In the genomic region with DNA sequence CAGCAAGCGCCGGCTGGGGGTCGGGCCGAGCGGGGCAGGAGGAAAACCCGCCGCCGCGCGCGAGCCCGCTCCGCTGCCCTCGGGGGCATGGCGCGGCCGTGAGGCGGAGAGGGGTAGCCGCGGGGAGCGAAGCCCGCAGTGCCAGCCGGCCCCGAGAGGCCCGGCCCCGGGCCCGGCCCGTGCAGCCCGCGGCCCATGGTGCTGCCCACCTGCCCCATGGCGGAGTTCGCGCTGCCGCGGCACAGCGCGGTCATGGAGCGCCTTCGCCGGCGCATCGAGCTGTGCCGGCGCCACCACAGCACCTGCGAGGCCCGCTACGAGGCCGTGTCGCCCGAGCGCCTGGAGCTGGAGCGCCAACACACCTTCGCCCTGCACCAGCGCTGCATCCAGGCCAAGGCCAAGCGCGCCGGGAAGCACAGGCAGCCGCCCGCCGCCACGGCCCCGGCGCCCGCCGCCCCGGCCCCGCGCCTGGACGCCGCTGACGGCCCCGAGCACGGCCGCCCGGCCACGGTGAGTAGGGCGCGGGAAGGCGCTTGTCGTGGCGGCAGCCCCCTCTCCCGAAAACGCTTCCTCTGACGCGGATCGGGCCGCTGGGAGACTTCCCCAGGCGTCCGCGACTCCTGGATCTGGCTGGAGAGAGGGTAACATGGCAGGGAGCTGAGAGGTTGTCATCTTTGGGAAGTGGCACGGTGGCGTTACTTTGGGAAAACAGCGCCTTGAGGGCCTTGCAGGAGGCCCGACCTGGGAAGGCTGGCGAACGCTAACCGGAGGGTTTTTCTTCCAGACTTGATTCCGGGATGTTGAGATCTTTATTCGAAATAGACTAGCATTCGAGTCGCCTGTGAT, we compare ENCODE assay signal across 8 cellular contexts. TPM values are rescaled to one million over a fixed set of nuclear protein-coding genes. Genes with fewer than 3 reads are reported as not detected.
DNase-seq lines count a peak whose midpoint lies in the region; ATAC-seq, FAIRE-seq and TF ChIP-seq lines count a peak whose summit lies in the region.

No MANE protein-coding gene starts in this region.

- H3K4me1 ChIP-seq in kidney (ENCODE audit: control insufficient read depth in 1 of 2, insufficient read depth in 1 of 2, low read depth in 1 of 2, low read length in 2 of 2), result peaks cover 5 to 7% of the 10 kb centered on the region in 2 donors

- DNase-seq in COLO668 (lab: John Stamatoyannopoulos, UW; ENCODE audit: unreplicated experiment), result peak; percentile 53
- DNase-seq in T follicular helper cell (ENCODE audit: low read depth), result peak; percentile 25
- peak; percentile 30 for DNase-seq in bronchial epithelial cell (ENCODE audit: low read depth)
- peak; percentile 81 for DNase-seq in kidney
- DNase-seq in stimulated activated CD4-positive, alpha-beta T cell treated with anti-CD3 and anti-CD28 coated beads, Interleukin-12 subunit alpha, Interleukin-12 subunit beta, amount 100 ng/mL, for 48 hours (ENCODE audit: low read depth in 2 of 3, low spot score in 1 of 3), result peak in 2 of 3 donors; percentile 11 to 30
- no peak for DNase-seq in cerebellar nuclear complex (lab: John Stamatoyannopoulos, UW)

- FAIRE-seq in bronchial epithelial cell (lab: Jason Lieb, UNC) (no peak), kidney (lab: Jason Lieb, UNC) (no peak)

- intact Hi-C loops in kidney (cut with DNase I), result no loop called here

- ATAC-seq in GM19351 (IDR thresholded peaks at IDR 0.05; ENCODE audit: unreplicated experiment) (peak; percentile 27), HG03439 (IDR thresholded peaks at IDR 0.05; ENCODE audit: unreplicated experiment) (peak; percentile 27)

- H3K27me3 ChIP-seq in bronchial epithelial cell (ENCODE audit: control insufficient read depth, insufficient read depth, low read length), result no peaks in the 10 kb centered on the region

- peak overlapping the region; percentile 85 to 89 for H3K27ac ChIP-seq in kidney (ENCODE audit: low read depth in 2 of 2, low read length in 2 of 2)

- H3K36me3 ChIP-seq in bronchial epithelial cell (ENCODE audit: control insufficient read depth, insufficient read depth, low read length) (peaks cover 7% of the 10 kb centered on the region), kidney (ENCODE audit: control insufficient read depth in 1 of 2, insufficient read depth in 2 of 2, low read length in 2 of 2) (peaks cover 17 to 23% of the 10 kb centered on the region in 2 donors)

- TF ChIP-seq CTCF in bronchial epithelial cell (IDR thresholded peaks at IDR 0.05; ENCODE audit: insufficient read depth, low read length, severe bottlenecking) (no peak), kidney (IDR thresholded peaks at IDR 0.05; ENCODE audit: borderline replicate concordance, extremely low read depth, insufficient read depth) (no peak)

- peak overlapping the region; percentile 35 to 85 for H3K9ac ChIP-seq in kidney (ENCODE audit: low read length in 2 of 2)

- H3K9me3 ChIP-seq in kidney (ENCODE audit: control insufficient read depth in 1 of 2, low read length in 2 of 2), result no peaks in the 10 kb centered on the region

- H3K4me3 ChIP-seq in bronchial epithelial cell (ENCODE audit: low read depth, low read length) (peak overlapping the region; percentile 54), kidney (ENCODE audit: low read length in 2 of 2) (peak overlapping the region; percentile 70 to 94)

RNA-seq across cellular contexts. Expression of a gene that starts 0.5 kb away (rescaled TPM):
- total RNA-seq in bronchial epithelial cell, result 4.2 TPM in 2 replicates
- 26.8 TPM for total RNA-seq in kidney
- 5.3 TPM for polyA plus RNA-seq in kidney (ENCODE audit: insufficient read depth, low read depth, low replicate concordance)

RNA-seq across cellular contexts. Expression of a gene that starts 34.4 kb away (rescaled TPM):
- total RNA-seq in bronchial epithelial cell (925 and 1,015 TPM in 2 replicates), kidney (824 TPM)
- polyA plus RNA-seq in kidney (ENCODE audit: insufficient read depth, low read depth, low replicate concordance), result 208 TPM

RNA-seq across cellular contexts. Expression of a gene that starts 52.3 kb away (rescaled TPM):
- not detected in 2 replicates for total RNA-seq in bronchial epithelial cell
- not detected for total RNA-seq in kidney
- polyA plus RNA-seq in kidney (ENCODE audit: insufficient read depth, low read depth, low replicate concordance), result not detected

Comparison
In these comparisons a context has a peak if more than half of its experiments do, and no peak if none do; other contexts are left out.
1. DNase-seq: peak in COLO668 (single experiment), T follicular helper cell (single experiment), bronchial epithelial cell (single experiment), kidney (single experiment) and stimulated activated CD4-positive, alpha-beta T cell treated with anti-CD3 and anti-CD28 coated beads, Interleukin-12 subunit alpha, Interleukin-12 subunit beta, amount 100 ng/mL, for 48 hours (2 of 3); none in cerebellar nuclear complex (0 of 2).